10 cellular contexts compared by ENCODE assay signal in genomic region chr15:99421172-99421656, GRCh38.
DNase-seq lines count a peak whose midpoint lies in the region; ATAC-seq, FAIRE-seq and TF ChIP-seq lines count a peak whose summit lies in the region.
"Had no signal": no experiment of that assay in that cellular context is flagged by ENCODE, and none has a peak within 500 bp of the region (broad histone marks: within the 10 kb centered on the region; RNA-seq: fewer than 3 reads in every experiment).

No MANE protein-coding gene starts in this region.

- TF ChIP-seq CTCF in A549 (IDR thresholded peaks at IDR 0.05) = no peak

- no peaks in the 10 kb centered on the region for H3K9me3 ChIP-seq in A549

- no peak for DNase-seq in A549 (ENCODE audit: low read depth in 1 of 2, low spot score in 1 of 2)
- DNase-seq in NCI-H69 (lab: John Stamatoyannopoulos, UW) = peak; percentile 45
- DNase-seq in activated T-helper 2 cell treated with anti-CD3 and anti-CD28 coated beads, Interferon-gamma antibody, Interleukin-2, Interleukin-4, amounts not matched to agents 10 μg/mL and 5 μg/mL and 100 μg/mL, durations not matched to agents 14 hours and 24 hours and 36 hours (ENCODE audit: low spot score) = peak; percentile 51
- DNase-seq in memory B cell (ENCODE audit: low spot score in 2 of 2) = no peak
- no peak for DNase-seq in NCI-H1930 (lab: John Stamatoyannopoulos, UW)
- DNase-seq in EL = no peak
- no peak for DNase-seq in SK-N-DZ (ENCODE audit: low spot score)

- CTCF ChIA-PET in A549 (lab: Yijun Ruan, JAX) = interaction anchor here (1.4 to 1.6 kb wide), 2 partner anchors 13 to 283 kb away, joined by 7 read pairs; no protein-coding TSS in a partner anchor

- TF ChIP-seq RAD21 in A549 (conservative IDR thresholded peaks at IDR 0.05 in 1 of 2, IDR thresholded peaks at IDR 0.05 in 1 of 2) = no peak

- POLR2A ChIA-PET in A549 (lab: Yijun Ruan, JAX) = no interaction called here

- TF ChIP-seq EP300 in A549 (IDR thresholded peaks at IDR 0.05) = no peak

- H3K4me2 ChIP-seq in A549 = peak overlapping the region; percentile 43; the same call in 2 of the 3 replicates
- H3K4me2 ChIP-seq: BLaER1 had no signal

- peaks cover 5% of the 10 kb centered on the region for H3K9me3 Mint-ChIP-seq in activated T-helper 2 cell treated with anti-CD3 and anti-CD28 coated beads, Interferon-gamma antibody, Interleukin-2, Interleukin-4, amounts not matched to agents 10 μg/mL and 5 μg/mL and 100 μg/mL, durations not matched to agents 14 hours and 24 hours and 36 hours
- H3K9me3 Mint-ChIP-seq in memory B cell = no peaks in the 10 kb centered on the region

- H3K4me1 ChIP-seq in A549 = 0 out of 3 replicates have a peak, but pooled peaks cover 7% of the 10 kb centered on the region

- WGBS in A549 (ENCODE audit: missing lambda C conversion rate) = 10% methylated on average over 6 of the region's 6 CpGs

- no peak for FAIRE-seq in A549 (lab: Jason Lieb, UNC)

- peaks cover 26% of the 10 kb centered on the region for H3K4me1 Mint-ChIP-seq in activated T-helper 2 cell treated with anti-CD3 and anti-CD28 coated beads, Interferon-gamma antibody, Interleukin-2, Interleukin-4, amounts not matched to agents 10 μg/mL and 5 μg/mL and 100 μg/mL, durations not matched to agents 14 hours and 24 hours and 36 hours (ENCODE audit: low read depth)
- H3K4me1 Mint-ChIP-seq in memory B cell = peaks cover 28% of the 10 kb centered on the region

- no peak overlapping the region for H3K4me3 Mint-ChIP-seq in activated T-helper 2 cell treated with anti-CD3 and anti-CD28 coated beads, Interferon-gamma antibody, Interleukin-2, Interleukin-4, amounts not matched to agents 10 μg/mL and 5 μg/mL and 100 μg/mL, durations not matched to agents 14 hours and 24 hours and 36 hours (ENCODE audit: low read depth)
- no peak overlapping the region for H3K4me3 Mint-ChIP-seq in memory B cell

- TF ChIP-seq POLR2A in A549 (IDR thresholded peaks at IDR 0.05; ENCODE audit: low read length) = no peak

- ATAC-seq in A549 (peak in 1 of 2 experiments; percentile 43; a peak in 2 of 6 replicates), memory B cell (ENCODE audit: low read depth) (no peak), GM18909 (IDR thresholded peaks at IDR 0.05; ENCODE audit: poor library complexity, unreplicated experiment) (no peak)

- H3K36me3 Mint-ChIP-seq in activated T-helper 2 cell treated with anti-CD3 and anti-CD28 coated beads, Interferon-gamma antibody, Interleukin-2, Interleukin-4, amounts not matched to agents 10 μg/mL and 5 μg/mL and 100 μg/mL, durations not matched to agents 14 hours and 24 hours and 36 hours (ENCODE audit: low read depth) = peaks cover 4% of the 10 kb centered on the region
- H3K36me3 Mint-ChIP-seq in memory B cell = peaks cover 1% of the 10 kb centered on the region

- no peak overlapping the region for H3K27ac Mint-ChIP-seq in activated T-helper 2 cell treated with anti-CD3 and anti-CD28 coated beads, Interferon-gamma antibody, Interleukin-2, Interleukin-4, amounts not matched to agents 10 μg/mL and 5 μg/mL and 100 μg/mL, durations not matched to agents 14 hours and 24 hours and 36 hours
- peak overlapping the region; percentile 22 for H3K27ac Mint-ChIP-seq in memory B cell

- H3K27ac ChIP-seq in A549 = no peak overlapping the region
- H3K27ac ChIP-seq: BLaER1, dorsolateral prefrontal cortex had no signal

- intact Hi-C loops in activated T-helper 2 cell treated with anti-CD3 and anti-CD28 coated beads, Interferon-gamma antibody, Interleukin-2, Interleukin-4, amounts not matched to agents 10 μg/mL and 5 μg/mL and 100 μg/mL, durations not matched to agents 14 hours and 24 hours and 36 hours (cut with micrococcal nuclease) = no loop called here

- no peak overlapping the region for H3K4me3 ChIP-seq in A549
- H3K4me3 ChIP-seq: BLaER1, dorsolateral prefrontal cortex had no signal

- H3K27me3 Mint-ChIP-seq in activated T-helper 2 cell treated with anti-CD3 and anti-CD28 coated beads, Interferon-gamma antibody, Interleukin-2, Interleukin-4, amounts not matched to agents 10 μg/mL and 5 μg/mL and 100 μg/mL, durations not matched to agents 14 hours and 24 hours and 36 hours (ENCODE audit: low read depth) = no peaks in the 10 kb centered on the region
- no peaks in the 10 kb centered on the region for H3K27me3 Mint-ChIP-seq in memory B cell

TF ChIP-seq in A549, 52 proteins besides CTCF, POLR2A, EP300 and RAD21:
- TF ChIP-seq JUNB (IDR thresholded peaks at IDR 0.05) (no peak), HOXB5 (CRISPR knock-in tag; IDR thresholded peaks at IDR 0.05) (no peak), ZC3H11A (IDR thresholded peaks at IDR 0.05) (no peak), HOXB13 (CRISPR knock-in tag; IDR thresholded peaks at IDR 0.05; ENCODE audit: low read depth) (no peak), MAFK (IDR thresholded peaks at IDR 0.05; ENCODE audit: partially characterized antibody) (no peak), CHD2 (IDR thresholded peaks at IDR 0.05; ENCODE audit: low read length, partially characterized antibody) (no peak), PHF8 (IDR thresholded peaks at IDR 0.05; ENCODE audit: borderline replicate concordance, low read depth) (no peak), ZSCAN20 (CRISPR knock-in tag; IDR thresholded peaks at IDR 0.05) (no peak), GATA3 (IDR thresholded peaks at IDR 0.05; ENCODE audit: borderline replicate concordance) (no peak), CEBPB (IDR thresholded peaks at IDR 0.05) (no peak), HEYL (CRISPR knock-in tag; IDR thresholded peaks at IDR 0.05) (no peak), ZFP36 (IDR thresholded peaks at IDR 0.05; ENCODE audit: borderline replicate concordance, partially characterized antibody) (no peak), NFE2L2 (conservative IDR thresholded peaks at IDR 0.05; ENCODE audit: low read length) (no peak), MAX (IDR thresholded peaks at IDR 0.05) (no peak), FOXS1 (CRISPR knock-in tag; IDR thresholded peaks at IDR 0.05) (no peak)
- TF ChIP-seq, protein P1, sequence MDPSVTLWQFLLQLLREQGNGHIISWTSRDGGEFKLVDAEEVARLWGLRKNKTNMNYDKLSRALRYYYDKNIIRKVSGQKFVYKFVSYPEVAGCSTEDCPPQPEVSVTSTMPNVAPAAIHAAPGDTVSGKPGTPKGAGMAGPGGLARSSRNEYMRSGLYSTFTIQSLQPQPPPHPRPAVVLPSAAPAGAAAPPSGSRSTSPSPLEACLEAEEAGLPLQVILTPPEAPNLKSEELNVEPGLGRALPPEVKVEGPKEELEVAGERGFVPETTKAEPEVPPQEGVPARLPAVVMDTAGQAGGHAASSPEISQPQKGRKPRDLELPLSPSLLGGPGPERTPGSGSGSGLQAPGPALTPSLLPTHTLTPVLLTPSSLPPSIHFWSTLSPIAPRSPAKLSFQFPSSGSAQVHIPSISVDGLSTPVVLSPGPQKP (IDR thresholded peaks at IDR 0.05; ENCODE audit: low read depth, low read length) = no peak
TF ChIP-seq in A549: peak in this region for 0.

Comparison
In these comparisons a context has a peak if more than half of its experiments do, and no peak if none do; other contexts are left out.
1. DNase-seq: peak in NCI-H69 (single experiment) and activated T-helper 2 cell treated with anti-CD3 and anti-CD28 coated beads, Interferon-gamma antibody, Interleukin-2, Interleukin-4, amounts not matched to agents 10 μg/mL and 5 μg/mL and 100 μg/mL, durations not matched to agents 14 hours and 24 hours and 36 hours (single experiment); none in A549 (0 of 2), memory B cell (0 of 2), NCI-H1930 (0 of 2), EL (single experiment) and SK-N-DZ (single experiment).